27 cellular contexts compared by ENCODE assay signal in genomic region chr12:93597608-93598007, GRCh38.
"Had no signal": no experiment of that assay in that cellular context is flagged by ENCODE, and none has a peak within 500 bp of the region (broad histone marks: within the 10 kb centered on the region; RNA-seq: fewer than 3 reads in every experiment).

No MANE protein-coding gene starts in this region.

- H3K4me1 ChIP-seq: foreskin keratinocyte had no signal

- H3K36me3 ChIP-seq: brain microvascular endothelial cell, esophagus muscularis mucosa, gastrocnemius medialis, heart left ventricle, WERI-Rb-1 had no signal

- ATAC-seq: activated CD4-positive, CD25-positive, alpha-beta regulatory T cell treated with anti-CD3 and anti-CD28 coated beads, Interleukin-2, amount 50 U/mL, for 24 hours; activated CD8-positive, alpha-beta T cell treated with anti-CD3 and anti-CD28 coated beads for 36 hours; activated T-cell treated with anti-CD3 and anti-CD28 coated beads, Interleukin-2, amount 50 U/mL, for 4 hours; activated T-helper 17 cell treated with anti-CD3 and anti-CD28 coated beads, Interleukin-2, amount 50 U/mL, for 72 hours; effector memory CD8-positive, alpha-beta T cell; foreskin keratinocyte; gastrocnemius medialis had no signal

- H3K9me3 ChIP-seq: esophagus muscularis mucosa, gastrocnemius medialis, heart left ventricle had no signal

- H3K4me3 ChIP-seq: coronary artery, esophagus muscularis mucosa, gastrocnemius medialis, heart left ventricle had no signal

- H3K27ac ChIP-seq: brain microvascular endothelial cell, coronary artery, esophagus muscularis mucosa, foreskin keratinocyte, gastrocnemius medialis, WERI-Rb-1 had no signal

- DNase-seq: activated B cell treated with CpG ODN at 0.5 μM for 24 hours; activated CD4-positive, alpha-beta T cell treated with anti-CD3 and anti-CD28 coated beads for 48 hours; activated CD4-positive, alpha-beta T cell treated with anti-CD3 and anti-CD28 coated beads, Interleukin-2, amount 50 U/mL, for 1 hour; activated CD4-positive, alpha-beta T cell treated with anti-CD3 and anti-CD28 coated beads, Interleukin-2, amount 50 U/mL, for 48 hours; activated CD8-positive, alpha-beta memory T cell treated with anti-CD3 and anti-CD28 coated beads for 24 hours; activated CD8-positive, alpha-beta T cell treated with anti-CD3 and anti-CD28 coated beads for 36 hours; activated effector memory CD4-positive, alpha-beta T cell treated with Interleukin-2 at 50 U/mL for 16 hours; activated gamma-delta T cell treated with Interleukin-2 at 50 U/mL for 16 hours; activated naive CD4-positive, alpha-beta T cell treated with anti-CD3 and anti-CD28 coated beads, Interleukin-2, amount 50 U/mL, for 16 hours; activated naive CD4-positive, alpha-beta T cell treated with Interleukin-2 at 50 U/mL for 16 hours; activated T-cell treated with anti-CD3 and anti-CD28 coated beads, Interleukin-2, amount 50 U/mL, for 4 hours; amniotic stem cell; anterior cingulate cortex; brain microvascular endothelial cell; effector CD4-positive, alpha-beta T cell; effector memory CD8-positive, alpha-beta T cell; erythroblast; foreskin keratinocyte; gastrocnemius medialis; glutamatergic neuron; heart left ventricle; T-helper 2 cell; WERI-Rb-1 had no signal

- H3K27me3 ChIP-seq: brain microvascular endothelial cell, esophagus muscularis mucosa, foreskin keratinocyte, gastrocnemius medialis, heart left ventricle had no signal
